ENCODE assay signal across 1 cellular context in genomic region chr14:50395448-50395847, GRCh38.
TF ChIP-seq lines count a peak whose summit lies in the region.

No MANE protein-coding gene starts in this region.

TF ChIP-seq in HCT116, 20 proteins besides CTCF, POLR2A, EP300 and RAD21 (continued from another document):
- TF ChIP-seq REST (IDR thresholded peaks at IDR 0.05; ENCODE audit: low read depth) (no peak), JUND (IDR thresholded peaks at IDR 0.05) (no peak), EZH2phosphoT487 (IDR thresholded peaks at IDR 0.05; ENCODE audit: borderline replicate concordance) (no peak), ATF3 (IDR thresholded peaks at IDR 0.05) (no peak), SIN3A (IDR thresholded peaks at IDR 0.05; ENCODE audit: low read depth) (no peak), MAX (IDR thresholded peaks at IDR 0.05) (no peak)
